7 cellular contexts compared by ENCODE assay signal in genomic region chr4:12729384-12729783, GRCh38.
DNase-seq lines count a peak whose midpoint lies in the region; ATAC-seq, FAIRE-seq and TF ChIP-seq lines count a peak whose summit lies in the region.

No MANE protein-coding gene starts in this region.

- DNase-seq in GM06990 (ENCODE audit: extremely low read depth, insufficient read length) (no peak), Karpas-422 (peak; percentile 75), bronchial epithelial cell (ENCODE audit: low read depth) (peak; percentile 21)
- no peak for DNase-seq in stimulated activated CD4-positive, alpha-beta T cell treated with anti-CD3 and anti-CD28 coated beads, Interleukin-2, amount 100 ng/mL, for 24 hours
- no peak for DNase-seq in activated CD4-positive, CD25-positive, alpha-beta regulatory T cell treated with anti-CD3 and anti-CD28 coated beads, Interleukin-2, amount 50 U/mL, for 72 hours

- no peak for TF ChIP-seq EP300 in neural cell (conservative IDR thresholded peaks at IDR 0.05; ENCODE audit: poor library complexity, severe bottlenecking)

- peak; percentile 59 for TF ChIP-seq RAD21 in neural cell (conservative IDR thresholded peaks at IDR 0.05)

- H3K36me3 ChIP-seq in GM06990 (ENCODE audit: control insufficient read depth, insufficient read depth, low read length), result no peaks in the 10 kb centered on the region
- no peaks in the 10 kb centered on the region for H3K36me3 ChIP-seq in Karpas-422 (ENCODE audit: insufficient read depth, low read length)
- no peaks in the 10 kb centered on the region for H3K36me3 ChIP-seq in bronchial epithelial cell (ENCODE audit: control insufficient read depth, insufficient read depth, low read length)
- no peaks in the 10 kb centered on the region for H3K36me3 ChIP-seq in neural cell (ENCODE audit: insufficient read depth, low read length)

- no peak for ATAC-seq in HG03571 (IDR thresholded peaks at IDR 0.05; ENCODE audit: unreplicated experiment)

- H3K27me3 ChIP-seq in GM06990 (replicated peaks; ENCODE audit: control insufficient read depth, insufficient read depth, low read length) (no peaks in the 10 kb centered on the region; the same call in 1 of the 2 replicates), Karpas-422 (ENCODE audit: low read length) (no peaks in the 10 kb centered on the region), bronchial epithelial cell (ENCODE audit: control insufficient read depth, insufficient read depth, low read length) (no peaks in the 10 kb centered on the region), neural cell (ENCODE audit: insufficient read depth, low read depth, low read length) (no peaks in the 10 kb centered on the region)

- H3K4me2 ChIP-seq in Karpas-422 (ENCODE audit: low read depth, low read length, poor library complexity, severe bottlenecking) (no peak overlapping the region), neural cell (ENCODE audit: low read length) (no peak overlapping the region)

- FAIRE-seq in bronchial epithelial cell (lab: Jason Lieb, UNC), result no peak

- TF ChIP-seq CTCF in GM06990 (IDR thresholded peaks at IDR 0.05; ENCODE audit: insufficient read depth, low read length, poor library complexity, severe bottlenecking) (peak; percentile 29), bronchial epithelial cell (IDR thresholded peaks at IDR 0.05; ENCODE audit: insufficient read depth, low read length, severe bottlenecking) (peak; percentile 48), neural cell (IDR thresholded peaks at IDR 0.05; ENCODE audit: poor library complexity, severe bottlenecking) (peak; percentile 58)

- H3K9me3 ChIP-seq in Karpas-422 (ENCODE audit: low read length) (no peaks in the 10 kb centered on the region), neural cell (ENCODE audit: low read length) (no peaks in the 10 kb centered on the region)

- H2AFZ ChIP-seq in Karpas-422 (ENCODE audit: low read length), result no peak overlapping the region
- H2AFZ ChIP-seq in neural cell (ENCODE audit: low read depth, low read length), result no peak overlapping the region

- H3K9ac ChIP-seq in Karpas-422 (ENCODE audit: low read length) (no peak overlapping the region), neural cell (ENCODE audit: low read length) (no peak overlapping the region)

- H3K79me2 ChIP-seq in Karpas-422 (ENCODE audit: low read length) (no peaks in the 10 kb centered on the region), neural cell (replicated peaks; ENCODE audit: insufficient read depth, low read length) (no peaks in the 10 kb centered on the region)

- H3K27ac ChIP-seq in Karpas-422 (ENCODE audit: low read length), result no peak overlapping the region
- no peak overlapping the region for H3K27ac ChIP-seq in neural cell (ENCODE audit: low read length)

- H3K4me3 ChIP-seq in GM06990 (replicated peaks; ENCODE audit: low read depth, low read length), result no peak overlapping the region
- H3K4me3 ChIP-seq in Karpas-422 (ENCODE audit: low read length), result no peak overlapping the region
- no peak overlapping the region for H3K4me3 ChIP-seq in bronchial epithelial cell (ENCODE audit: low read depth, low read length)
- no peak overlapping the region for H3K4me3 ChIP-seq in neural cell (ENCODE audit: low read length)

- H3K4me1 ChIP-seq in Karpas-422 (ENCODE audit: low read length), result no peaks in the 10 kb centered on the region

- H3K9me2 ChIP-seq in Karpas-422 (replicated peaks; ENCODE audit: insufficient read depth, low read length), result no peaks in the 10 kb centered on the region
- no peaks in the 10 kb centered on the region for H3K9me2 ChIP-seq in neural cell (ENCODE audit: insufficient read depth, low read length)

- H4K20me1 ChIP-seq in Karpas-422 (ENCODE audit: insufficient read depth, low read depth, low read length) (no peaks in the 10 kb centered on the region), neural cell (ENCODE audit: insufficient read depth) (no peaks in the 10 kb centered on the region)

- H3F3A ChIP-seq in neural cell (ENCODE audit: insufficient read depth, low read length, poor library complexity, severe bottlenecking), result no peaks in the 10 kb centered on the region

TF ChIP-seq in neural cell, 6 proteins besides CTCF, POLR2A, EP300 and RAD21:
- TF ChIP-seq EZH2 (IDR thresholded peaks at IDR 0.05; ENCODE audit: borderline replicate concordance, insufficient read depth, low read length, poor library complexity, severe bottlenecking) (no peak), SMC3 (conservative IDR thresholded peaks at IDR 0.05; ENCODE audit: poor library complexity) (peak; percentile 60)

Comparison
In these comparisons a context has a peak if more than half of its experiments do, and no peak if none do; other contexts are left out.
1. DNase-seq: peak in Karpas-422 (single experiment) and bronchial epithelial cell (single experiment); none in GM06990 (single experiment), stimulated activated CD4-positive, alpha-beta T cell treated with anti-CD3 and anti-CD28 coated beads, Interleukin-2, amount 100 ng/mL, for 24 hours (0 of 2) and activated CD4-positive, CD25-positive, alpha-beta regulatory T cell treated with anti-CD3 and anti-CD28 coated beads, Interleukin-2, amount 50 U/mL, for 72 hours (single experiment).
2. Peak in every context shown above with its lines, with median percentiles within 50 percentile points of each other: CTCF ChIP-seq.